33 cellular contexts compared by ENCODE assay signal in genomic region chr1:114853584-114853983, GRCh38. TPM values are rescaled to one million over a fixed set of nuclear protein-coding genes. Genes with fewer than 3 reads are reported as not detected.
"Had no signal": no experiment of that assay in that cellular context is flagged by ENCODE, and none has a peak within 500 bp of the region (broad histone marks: within the 10 kb centered on the region; RNA-seq: fewer than 3 reads in every experiment).

No MANE protein-coding gene starts in this region.

- H3K36me3 ChIP-seq: ascending aorta, cardiac muscle cell, colonic mucosa had no signal

- H3K27ac ChIP-seq: ascending aorta, cardiac muscle cell, colonic mucosa had no signal

- DNase-seq: activated B cell treated with CpG ODN at 0.5 μM for 24 hours; activated CD4-positive, alpha-beta memory T cell treated with anti-CD3 and anti-CD28 coated beads for 36 hours; activated CD4-positive, alpha-beta T cell treated with anti-CD3 and anti-CD28 coated beads for 4 hours; activated CD4-positive, alpha-beta T cell treated with anti-CD3 and anti-CD28 coated beads, Interleukin-2, amount 10 ng/mL, durations not matched to agents 24 days and 14 days; activated CD4-positive, alpha-beta T cell treated with anti-CD3 and anti-CD28 coated beads, Interleukin-2, amount 50 U/mL, for 1 hour; activated CD4-positive, alpha-beta T cell treated with anti-CD3 and anti-CD28 coated beads, Interleukin-2, amount 50 U/mL, for 4 hours; activated CD4-positive, CD25-positive, alpha-beta regulatory T cell treated with anti-CD3 and anti-CD28 coated beads, Interleukin-2, amount 50 U/mL, for 72 hours; activated CD8-positive, alpha-beta memory T cell treated with anti-CD3 and anti-CD28 coated beads, Interleukin-2, amount 50 U/mL, for 4 hours; activated CD8-positive, alpha-beta T cell treated with anti-CD3 and anti-CD28 coated beads for 36 hours; activated effector memory CD4-positive, alpha-beta T cell treated with anti-CD3 and anti-CD28 coated beads, Interleukin-2, amount 50 U/mL, for 16 hours; activated gamma-delta T cell treated with Interleukin-2 at 50 U/mL for 16 hours; activated naive CD4-positive, alpha-beta T cell; activated naive CD4-positive, alpha-beta T cell treated with anti-CD3 and anti-CD28 coated beads, Interleukin-2, amount 10 ng/mL, durations not matched to agents 7 days and 5 days; activated naive CD8-positive, alpha-beta T cell treated with anti-CD3 and anti-CD28 coated beads, Interleukin-2, amount 10 ng/mL, durations not matched to agents 7 days and 5 days; activated naive CD8-positive, alpha-beta T cell treated with anti-CD3 and anti-CD28 coated beads, Interleukin-2, amount 50 U/mL, for 24 hours; activated T-cell treated with anti-CD3 and anti-CD28 coated beads for 4 hours; activated T-cell treated with anti-CD3 and anti-CD28 coated beads, Interleukin-2, amount 50 U/mL, for 1 hour; activated T-cell treated with anti-CD3 and anti-CD28 coated beads, Interleukin-2, amount 50 U/mL, for 4 hours; activated T-cell treated with anti-CD3 and anti-CD28 coated beads, Interleukin-2, amount 50 U/mL, for 72 hours; amygdala; anterior cingulate cortex; caudate nucleus; cerebellar nuclear complex; colonic mucosa; T-helper 2 cell; T-helper 9 cell had no signal

- H3K4me1 ChIP-seq: ascending aorta, colonic mucosa had no signal

- H3K4me3 ChIP-seq: ascending aorta, cardiac muscle cell, colonic mucosa had no signal

- H3K9me3 ChIP-seq: ascending aorta, colonic mucosa had no signal

- H3K27me3 ChIP-seq: ascending aorta had no signal

- ATAC-seq: activated CD8-positive, alpha-beta T cell treated with anti-CD3 and anti-CD28 coated beads for 36 hours; activated naive CD8-positive, alpha-beta T cell treated with anti-CD3 and anti-CD28 coated beads, Interleukin-2, amount 50 U/mL, for 24 hours; activated T-cell treated with anti-CD3 and anti-CD28 coated beads, Interleukin-2, amount 50 U/mL, for 4 hours; activated T-cell treated with anti-CD3 and anti-CD28 coated beads, Interleukin-2, amount 50 U/mL, for 72 hours; activated T-helper 17 cell treated with anti-CD3 and anti-CD28 coated beads, Interleukin-2, amount 50 U/mL, for 72 hours had no signal

RNA-seq across cellular contexts. Expression of gene SYCP1, which starts 1.1 kb away (rescaled TPM):
- total RNA-seq: activated B cell treated with CpG ODN at 0.5 μM for 24 hours; activated CD4-positive, alpha-beta memory T cell treated with anti-CD3 and anti-CD28 coated beads for 36 hours; activated CD4-positive, alpha-beta T cell treated with anti-CD3 and anti-CD28 coated beads, Interleukin-2, amount 10 ng/mL, durations not matched to agents 24 days and 14 days; activated CD8-positive, alpha-beta memory T cell treated with anti-CD3 and anti-CD28 coated beads for 36 hours; activated CD8-positive, alpha-beta T cell treated with anti-CD3 and anti-CD28 coated beads for 36 hours; activated naive CD8-positive, alpha-beta T cell treated with anti-CD3 and anti-CD28 coated beads, Interleukin-2, amount 10 ng/mL, durations not matched to agents 7 days and 5 days; activated T-cell treated with anti-CD3 and anti-CD28 coated beads, Interleukin-2, amount 50 U/mL, for 4 hours; activated T-cell treated with anti-CD3 and anti-CD28 coated beads, Interleukin-2, amount 50 U/mL, for 72 hours; activated T-helper 1 cell treated with anti-CD3 and anti-CD28 coated beads, Interleukin-12 subunit alpha, Interleukin-12 subunit beta, Interleukin-2, Interleukin-4 antibody, amounts not matched to agents 30 ng/mL and 10 ng/mL and 1 ng/mL, durations not matched to agents 14 hours and 24 hours and 36 hours; activated T-helper 17 cell treated with anti-CD3 and anti-CD28 coated beads, Interleukin-2, amount 50 U/mL, for 72 hours; ascending aorta; bronchial epithelial cell; cardiac muscle cell; chondrocyte; colonic mucosa had no signal
- polyA plus RNA-seq: cardiac muscle cell had no signal
